ENCODE assay signal across 11 cellular contexts in the genomic region with DNA sequence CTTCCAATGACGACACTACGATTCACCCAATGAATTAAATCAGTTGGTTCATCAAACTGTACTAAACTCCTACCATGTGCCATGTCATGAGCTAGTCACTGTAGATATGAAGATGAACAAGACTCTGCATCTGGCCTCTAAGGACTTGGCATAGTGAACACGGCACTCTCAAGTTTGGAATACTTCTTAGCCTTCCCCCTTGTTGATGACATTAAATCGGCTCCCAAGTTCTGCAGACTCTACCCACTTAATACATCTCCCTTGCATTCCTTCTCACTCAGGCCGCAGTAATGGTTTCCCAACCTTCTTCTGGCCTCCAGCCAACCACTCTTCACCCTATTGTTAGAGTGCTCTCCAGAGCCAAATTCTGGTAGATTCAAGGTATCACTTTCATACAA.
A peak's percentile ranks its signal among the peaks of the same experiment; 100 is the strongest.
DNase-seq lines count a peak whose midpoint lies in the region; ATAC-seq and TF ChIP-seq lines count a peak whose summit lies in the region.
"Had no signal": no experiment of that assay in that cellular context is flagged by ENCODE, and none has a peak within 500 bp of the region (broad histone marks: within the 10 kb centered on the region; RNA-seq: fewer than 3 reads in every experiment).

No MANE protein-coding gene starts in this region.

- no peaks in the 10 kb centered on the region for H3K79me2 ChIP-seq in PC-3 (ENCODE audit: low read length)

- no peak for TF ChIP-seq CTCF in PC-3 (conservative IDR thresholded peaks at IDR 0.05; ENCODE audit: low read depth, low read length)
- no peak for TF ChIP-seq CTCF in suprapubic skin (IDR thresholded peaks at IDR 0.05)

- no peaks in the 10 kb centered on the region for H3K27me3 Mint-ChIP-seq in activated CD4-positive, alpha-beta T cell treated with anti-CD3 and anti-CD28 coated beads, Interleukin-2, amount 10 ng/mL, durations not matched to agents 24 days and 14 days

- H3K9me2 ChIP-seq in PC-3 (replicated peaks; ENCODE audit: low read length) = no peaks in the 10 kb centered on the region

- H3K36me3 Mint-ChIP-seq in activated CD4-positive, alpha-beta T cell treated with anti-CD3 and anti-CD28 coated beads, Interleukin-2, amount 10 ng/mL, durations not matched to agents 24 days and 14 days (ENCODE audit: low read depth) = peaks cover 20% of the 10 kb centered on the region

- TF ChIP-seq POLR2A in suprapubic skin (IDR thresholded peaks at IDR 0.05) = no peak

- no peak for TF ChIP-seq EP300 in suprapubic skin (IDR thresholded peaks at IDR 0.05)

- peaks cover 6% of the 10 kb centered on the region for H3F3A ChIP-seq in PC-3 (ENCODE audit: low read length, unreplicated experiment)

- no peak for DNase-seq in activated CD4-positive, alpha-beta T cell treated with anti-CD3 and anti-CD28 coated beads, Interleukin-2, amount 10 ng/mL, durations not matched to agents 24 days and 14 days
- no peak for DNase-seq in activated CD4-positive, alpha-beta T cell treated with anti-CD3 and anti-CD28 coated beads for 4 hours
- DNase-seq in PC-3 (peak; percentile 32), dermis blood vessel endothelial cell (peak; percentile 43), suprapubic skin (ENCODE audit: low spot score in 2 of 2) (no peak), NCI-H748 (lab: John Stamatoyannopoulos, UW; ENCODE audit: unreplicated experiment) (no peak)
- DNase-seq: activated CD4-positive, alpha-beta T cell treated with anti-CD3 and anti-CD28 coated beads, Interleukin-2, amount 50 U/mL, for 4 hours; pancreas had no signal

- no peaks in the 10 kb centered on the region for H3K27me3 ChIP-seq in PC-3 (ENCODE audit: low read length)
- H3K27me3 ChIP-seq in skeletal muscle satellite cell (ENCODE audit: control insufficient read depth, insufficient read depth, low read length) = no peaks in the 10 kb centered on the region
- no peaks in the 10 kb centered on the region for H3K27me3 ChIP-seq in suprapubic skin
- H3K27me3 ChIP-seq: gastrocnemius medialis, pancreas had no signal

- H3K36me3 ChIP-seq in PC-3 (ENCODE audit: low read depth, low read length) (no peaks in the 10 kb centered on the region), skeletal muscle satellite cell (ENCODE audit: insufficient read depth, low read length) (peaks cover 6% of the 10 kb centered on the region), suprapubic skin (no peaks in the 10 kb centered on the region)
- H3K36me3 ChIP-seq: gastrocnemius medialis, pancreas had no signal

- H3K9ac ChIP-seq in PC-3 (ENCODE audit: low read length) (peak overlapping the region; percentile 48), skeletal muscle satellite cell (ENCODE audit: low read depth, low read length) (peak overlapping the region; percentile 75)

- peaks cover 3% of the 10 kb centered on the region for H3K9me3 Mint-ChIP-seq in activated CD4-positive, alpha-beta T cell treated with anti-CD3 and anti-CD28 coated beads, Interleukin-2, amount 10 ng/mL, durations not matched to agents 24 days and 14 days

- H3K4me2 ChIP-seq in PC-3 (ENCODE audit: low read length) (peak overlapping the region; percentile 66), skeletal muscle satellite cell (ENCODE audit: low read length) (peak overlapping the region; percentile 79)

- H3K27ac ChIP-seq in PC-3 (ENCODE audit: low read length) (peak overlapping the region; percentile 91), suprapubic skin (no peak overlapping the region)
- H3K27ac ChIP-seq: gastrocnemius medialis, pancreas had no signal

- H2AFZ ChIP-seq in PC-3 (ENCODE audit: low read length) = no peak overlapping the region

- POLR2A ChIA-PET in PC-3 (lab: Charles Lee; ENCODE audit: unreplicated experiment) = no interaction called here

- intact Hi-C loops in activated CD4-positive, alpha-beta T cell treated with anti-CD3 and anti-CD28 coated beads, Interleukin-2, amount 10 ng/mL, durations not matched to agents 24 days and 14 days (cut with micrococcal nuclease) = loop anchor here (5.0 to 10.0 kb wide), 7 partner anchors 90 to 992 kb away; a partner anchor contains a TSS
- intact Hi-C loops in PC-3 (cut with micrococcal nuclease) = no loop called here

- H3K4me1 ChIP-seq in PC-3 (ENCODE audit: insufficient read depth, low read length) (peaks cover 29% of the 10 kb centered on the region), skeletal muscle satellite cell (ENCODE audit: control insufficient read depth, insufficient read depth, low read length) (peaks cover 48% of the 10 kb centered on the region), suprapubic skin (peaks cover 3% of the 10 kb centered on the region)
- H3K4me1 ChIP-seq: gastrocnemius medialis, pancreas had no signal

- BruUV-seq in PC-3 (replicated peaks; lab: Mats Ljungman, UMichigan) = no TSS peak

- peaks cover 44% of the 10 kb centered on the region for H3K4me1 Mint-ChIP-seq in activated CD4-positive, alpha-beta T cell treated with anti-CD3 and anti-CD28 coated beads, Interleukin-2, amount 10 ng/mL, durations not matched to agents 24 days and 14 days

- H3K9me3 ChIP-seq in PC-3 (ENCODE audit: low read length) (no peaks in the 10 kb centered on the region), skeletal muscle satellite cell (replicated peaks; ENCODE audit: low read length) (no peaks in the 10 kb centered on the region), suprapubic skin (no peaks in the 10 kb centered on the region)
- H3K9me3 ChIP-seq: gastrocnemius medialis, pancreas had no signal

- peak overlapping the region; percentile 78 for H3K4me3 Mint-ChIP-seq in activated CD4-positive, alpha-beta T cell treated with anti-CD3 and anti-CD28 coated beads, Interleukin-2, amount 10 ng/mL, durations not matched to agents 24 days and 14 days

- CTCF ChIA-PET in PC-3 (lab: Charles Lee) = no interaction called here

- H4K20me1 ChIP-seq in PC-3 (ENCODE audit: low read length) = no peaks in the 10 kb centered on the region

- H3K27ac Mint-ChIP-seq in activated CD4-positive, alpha-beta T cell treated with anti-CD3 and anti-CD28 coated beads, Interleukin-2, amount 10 ng/mL, durations not matched to agents 24 days and 14 days = peak overlapping the region; percentile 95

- H3K4me3 ChIP-seq in PC-3 (ENCODE audit: low read length) (no peak overlapping the region), skeletal muscle satellite cell (ENCODE audit: low read length) (peak overlapping the region; percentile 51), suprapubic skin (no peak overlapping the region)
- H3K4me3 ChIP-seq: gastrocnemius medialis, pancreas had no signal

- ATAC-seq in PC-3 (no peak), GM18909 (IDR thresholded peaks at IDR 0.05; ENCODE audit: poor library complexity, unreplicated experiment) (no peak)

- WGBS in suprapubic skin = 89% methylated on average over 5 of the region's 5 CpGs

Comparison
In these comparisons a context has a peak if more than half of its experiments do, and no peak if none do; other contexts are left out.
1. DNase-seq: peak in PC-3 (single experiment) and dermis blood vessel endothelial cell (single experiment); none in activated CD4-positive, alpha-beta T cell treated with anti-CD3 and anti-CD28 coated beads, Interleukin-2, amount 10 ng/mL, durations not matched to agents 24 days and 14 days (single experiment), activated CD4-positive, alpha-beta T cell treated with anti-CD3 and anti-CD28 coated beads for 4 hours (0 of 2), suprapubic skin (0 of 2) and NCI-H748 (single experiment).